Comparison of ENCODE assay signal across 8 cellular contexts in the genomic region with DNA sequence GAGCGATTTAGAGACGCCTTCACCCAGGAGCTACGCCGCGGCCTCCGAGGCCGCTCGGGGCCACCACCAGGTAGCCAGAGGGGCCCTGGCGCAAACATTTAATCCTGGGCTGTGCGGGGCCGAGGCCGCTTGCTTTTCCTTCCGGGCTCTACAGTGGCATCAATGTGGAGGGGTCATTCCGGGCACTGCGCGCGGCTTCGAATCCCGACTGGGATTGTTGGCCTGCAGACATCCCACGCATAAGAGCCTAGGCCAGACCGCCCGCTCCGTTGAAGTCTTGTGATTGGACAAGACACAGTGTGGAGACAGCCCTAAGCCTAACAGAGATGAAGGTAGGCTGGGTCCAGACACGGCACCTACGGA. TPM values are rescaled to one million over a fixed set of nuclear protein-coding genes. Genes with fewer than 3 reads are reported as not detected.
DNase-seq lines count a peak whose midpoint lies in the region; ATAC-seq and TF ChIP-seq lines count a peak whose summit lies in the region.

No MANE protein-coding gene starts in this region.

- peaks cover 28% of the 10 kb centered on the region for H3K4me1 ChIP-seq in CD4-positive, CD25-positive, alpha-beta regulatory T cell (ENCODE audit: control insufficient read depth, insufficient read depth, low read length, poor library complexity, severe bottlenecking)

- no peaks in the 10 kb centered on the region for H3K9me3 ChIP-seq in CD4-positive, CD25-positive, alpha-beta regulatory T cell (ENCODE audit: control insufficient read depth in 2 of 2, low read length in 2 of 2)

- no peak for ATAC-seq in CD4-positive, CD25-positive, alpha-beta regulatory T cell (ENCODE audit: low read depth in 2 of 2)
- ATAC-seq in GM21447 (IDR thresholded peaks at IDR 0.05; ENCODE audit: unreplicated experiment), result peak; percentile 3

- peaks cover 4% of the 10 kb centered on the region for H3K27me3 Mint-ChIP-seq in CD4-positive, CD25-positive, alpha-beta regulatory T cell

- H3K4me1 Mint-ChIP-seq in CD4-positive, CD25-positive, alpha-beta regulatory T cell, result peaks cover 15 to 56% (median 37%) of the 10 kb centered on the region in 4 donors

- peak overlapping the region; percentile 97 for H3K27ac ChIP-seq in CD4-positive, CD25-positive, alpha-beta regulatory T cell (ENCODE audit: insufficient read depth, low read length, poor library complexity, severe bottlenecking)

- no peaks in the 10 kb centered on the region for H3K27me3 ChIP-seq in CD4-positive, CD25-positive, alpha-beta regulatory T cell (ENCODE audit: control insufficient read depth, insufficient read depth, low read length)
- no peaks in the 10 kb centered on the region for H3K27me3 ChIP-seq in kidney epithelial cell (ENCODE audit: control insufficient read depth, insufficient read depth, low read length)

- H3K4me3 Mint-ChIP-seq in CD4-positive, CD25-positive, alpha-beta regulatory T cell, result peak overlapping the region; percentile 95 to 98 (median 98)

- H3K36me3 ChIP-seq in CD4-positive, CD25-positive, alpha-beta regulatory T cell (ENCODE audit: control insufficient read depth, insufficient read depth, low read length), result peaks cover 16% of the 10 kb centered on the region
- H3K36me3 ChIP-seq in kidney epithelial cell (ENCODE audit: control insufficient read depth, insufficient read depth, low read length), result no peaks in the 10 kb centered on the region

- TF ChIP-seq CTCF in LNCaP clone FGC (IDR thresholded peaks at IDR 0.05; ENCODE audit: control insufficient read depth, extremely low read depth, insufficient read depth) (no peak), astrocyte of the cerebellum (IDR thresholded peaks at IDR 0.05; ENCODE audit: low read depth, low read length, missing control alignments) (no peak), kidney epithelial cell (IDR thresholded peaks at IDR 0.05; ENCODE audit: insufficient read depth, low read length, poor library complexity, severe bottlenecking) (no peak)

- H3K9me3 Mint-ChIP-seq in CD4-positive, CD25-positive, alpha-beta regulatory T cell, result no peaks in the 10 kb centered on the region

- H3K27ac Mint-ChIP-seq in CD4-positive, CD25-positive, alpha-beta regulatory T cell, result peak overlapping the region; percentile 89 to 99 (median 97)

- DNase-seq in CD4-positive, CD25-positive, alpha-beta regulatory T cell, result peak in 1 of 3 donors; percentile 41
- DNase-seq in LNCaP clone FGC (ENCODE audit: low read depth) (no peak), astrocyte of the cerebellum (ENCODE audit: low read depth) (no peak), kidney epithelial cell (ENCODE audit: low read depth) (no peak), SHP77 treated with DMSO at 0.1 percent for 48 hours (lab: John Stamatoyannopoulos, UW) (no peak), GOT3 (lab: John Stamatoyannopoulos, UW) (no peak)
- peak; percentile 53 for DNase-seq in stimulated activated CD8-positive, alpha-beta memory T cell treated with anti-CD3 and anti-CD28 coated beads, Interleukin-4, amount 100 ng/mL, for 48 hours

- peak overlapping the region; percentile 94 for H3K4me3 ChIP-seq in CD4-positive, CD25-positive, alpha-beta regulatory T cell (ENCODE audit: low read depth, low read length)
- peak overlapping the region; percentile 99 for H3K4me3 ChIP-seq in LNCaP clone FGC (ENCODE audit: low read depth, low read length)
- H3K4me3 ChIP-seq in astrocyte of the cerebellum (ENCODE audit: low read depth, low read length), result peak overlapping the region; percentile 98
- H3K4me3 ChIP-seq in kidney epithelial cell (ENCODE audit: low read depth, low read length), result peak overlapping the region; percentile 99

- in situ Hi-C loops in astrocyte of the cerebellum (cut with HindIII; ENCODE audit: low sequenced_read_pairs), result no loop called here

- H3K36me3 Mint-ChIP-seq in CD4-positive, CD25-positive, alpha-beta regulatory T cell, result peaks cover 27% of the 10 kb centered on the region

RNA-seq across cellular contexts. Expression of a gene that starts 0.6 kb away (rescaled TPM):
- total RNA-seq in CD4-positive, CD25-positive, alpha-beta regulatory T cell, result 46.0 TPM
- polyA plus RNA-seq in CD4-positive, CD25-positive, alpha-beta regulatory T cell, result 10 to 100 TPM; 56.7 to 78.0 (median 69.6) TPM
- total RNA-seq in kidney epithelial cell, result 51.1 and 62.2 TPM in 2 replicates

RNA-seq across cellular contexts. Expression of a gene that starts 25.7 kb away (rescaled TPM):
- 0.47 TPM for total RNA-seq in CD4-positive, CD25-positive, alpha-beta regulatory T cell
- polyA plus RNA-seq in CD4-positive, CD25-positive, alpha-beta regulatory T cell, result under 1 TPM in 3 of 4 donors, not detected in 1; 0.34 to 0.47 (median 0.37) TPM
- 0.88 and 1.1 TPM in 2 replicates for total RNA-seq in kidney epithelial cell
